1 cellular context compared by ENCODE assay signal in the genomic region with DNA sequence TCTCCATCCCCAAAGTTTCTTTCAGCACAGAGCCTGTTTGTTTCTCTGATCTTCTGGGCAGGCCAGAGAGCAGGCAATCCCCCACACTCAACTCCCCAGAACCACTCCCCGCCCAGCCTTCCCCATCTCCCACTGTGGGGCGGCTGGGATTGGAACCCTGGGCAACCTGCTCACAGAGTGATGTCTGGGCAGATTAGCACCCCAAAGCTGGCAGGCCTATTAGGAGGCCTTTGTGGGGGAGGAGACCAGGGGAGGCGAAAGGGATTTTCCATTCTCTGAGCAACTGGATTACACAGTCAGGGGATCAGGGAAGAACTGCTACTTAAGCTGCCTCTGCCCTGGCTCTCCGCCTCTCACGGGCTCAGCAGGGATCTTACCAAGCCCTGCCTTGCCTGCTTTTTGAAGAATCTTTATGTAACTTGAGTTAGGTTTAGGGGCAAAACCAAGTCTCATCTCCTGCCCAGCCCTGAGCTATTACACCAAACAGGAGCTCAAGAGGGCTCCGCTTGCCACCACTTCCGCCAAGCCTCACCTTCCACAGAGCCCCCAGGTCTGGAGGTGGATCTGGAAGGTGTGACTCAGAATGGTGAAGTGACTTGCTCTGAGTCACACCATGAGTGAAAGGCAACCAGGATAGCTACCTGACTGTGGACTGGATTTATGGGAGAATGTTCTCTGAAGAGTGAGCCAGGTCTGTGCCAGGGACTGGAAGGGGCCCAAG.
A peak's percentile ranks its signal among the peaks of the same experiment; 100 is the strongest.
TF ChIP-seq lines count a peak whose summit lies in the region.

No MANE protein-coding gene starts in this region.

TF ChIP-seq in HEK293, 187 proteins besides CTCF, POLR2A, EP300 and RAD21 (continued from another document and continues in another):
- no peak for TF ChIP-seq HOXD13 (CRISPR knock-in tag; IDR thresholded peaks at IDR 0.05; ENCODE audit: borderline replicate concordance)
- TF ChIP-seq ZNF175 (tag by site-specific recombination; IDR thresholded peaks at IDR 0.05), result no peak
- TF ChIP-seq ZSCAN23 (tag by site-specific recombination; IDR thresholded peaks at IDR 0.05), result no peak
- no peak for TF ChIP-seq ZNF677 (tag by site-specific recombination; IDR thresholded peaks at IDR 0.05)
- TF ChIP-seq ZNF138 (tag by site-specific recombination; IDR thresholded peaks at IDR 0.05; ENCODE audit: borderline replicate concordance), result no peak
- TF ChIP-seq ZNF324 (tag by site-specific recombination; IDR thresholded peaks at IDR 0.05), result no peak
- TF ChIP-seq ZNF544 (tag by site-specific recombination; IDR thresholded peaks at IDR 0.05), result no peak
- no peak for TF ChIP-seq ZFP37 (tag by site-specific recombination; IDR thresholded peaks at IDR 0.05)
- TF ChIP-seq, protein P1, sequence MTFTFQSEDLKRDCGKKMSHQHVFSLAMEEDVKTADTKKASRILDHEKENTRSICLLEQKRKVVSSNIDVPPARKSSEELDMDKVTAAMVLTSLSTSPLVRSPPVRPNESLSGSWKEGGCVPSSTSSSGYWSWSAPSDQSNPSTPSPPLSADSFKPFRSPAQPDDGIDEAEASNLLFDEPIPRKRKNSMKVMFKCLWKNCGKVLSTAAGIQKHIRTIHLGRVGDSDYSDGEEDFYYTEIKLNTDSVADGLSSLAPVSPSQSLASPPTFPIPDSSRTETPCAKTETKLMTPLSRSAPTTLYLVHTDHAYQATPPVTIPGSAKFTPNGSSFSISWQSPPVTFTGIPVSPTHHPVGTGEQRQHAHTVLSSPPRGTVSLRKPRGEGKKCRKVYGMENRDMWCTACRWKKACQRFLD (tag by site-specific recombination; IDR thresholded peaks at IDR 0.05), result no peak
- no peak for TF ChIP-seq ZNF114 (tag by site-specific recombination; IDR thresholded peaks at IDR 0.05)
- no peak for TF ChIP-seq SETDB1 (IDR thresholded peaks at IDR 0.05; ENCODE audit: insufficient read length, low read length)
- no peak for TF ChIP-seq ZBTB7A (tag by site-specific recombination; IDR thresholded peaks at IDR 0.05; ENCODE audit: low read depth)
- no peak for TF ChIP-seq GFI1B (tag by site-specific recombination; IDR thresholded peaks at IDR 0.05)
- no peak for TF ChIP-seq ZNF658 (tag by site-specific recombination; IDR thresholded peaks at IDR 0.05)
- TF ChIP-seq OVOL3 (tag by site-specific recombination; IDR thresholded peaks at IDR 0.05), result no peak
- no peak for TF ChIP-seq GLI2 (tag by site-specific recombination; IDR thresholded peaks at IDR 0.05; ENCODE audit: borderline replicate concordance, low read depth)
- TF ChIP-seq KLF1 (tag by site-specific recombination; IDR thresholded peaks at IDR 0.05), result no peak
- no peak for TF ChIP-seq ZNF707 (tag by site-specific recombination; IDR thresholded peaks at IDR 0.05)
- no peak for TF ChIP-seq ZNF174 (tag by site-specific recombination; IDR thresholded peaks at IDR 0.05)
- no peak for TF ChIP-seq ZBTB8A (tag by site-specific recombination; IDR thresholded peaks at IDR 0.05)
- no peak for TF ChIP-seq ZNF433 (tag by site-specific recombination; IDR thresholded peaks at IDR 0.05; ENCODE audit: low read depth)
- TF ChIP-seq, protein P2, sequence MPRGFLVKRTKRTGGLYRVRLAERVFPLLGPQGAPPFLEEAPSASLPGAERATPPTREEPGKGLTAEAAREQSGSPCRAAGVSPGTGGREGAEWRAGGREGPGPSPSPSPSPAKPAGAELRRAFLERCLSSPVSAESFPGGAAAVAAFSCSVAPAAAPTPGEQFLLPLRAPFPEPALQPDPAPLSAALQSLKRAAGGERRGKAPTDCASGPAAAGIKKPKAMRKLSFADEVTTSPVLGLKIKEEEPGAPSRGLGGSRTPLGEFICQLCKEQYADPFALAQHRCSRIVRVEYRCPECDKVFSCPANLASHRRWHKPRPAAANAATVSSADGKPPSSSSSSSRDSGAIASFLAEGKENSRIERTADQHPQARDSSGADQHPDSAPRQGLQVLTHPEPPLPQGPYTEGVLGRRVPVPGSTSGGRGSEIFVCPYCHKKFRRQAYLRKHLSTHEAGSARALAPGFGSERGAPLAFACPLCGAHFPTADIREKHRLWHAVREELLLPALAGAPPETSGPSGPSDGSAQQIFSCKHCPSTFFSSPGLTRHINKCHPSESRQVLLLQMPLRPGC (tag by site-specific recombination; IDR thresholded peaks at IDR 0.05), result no peak
- TF ChIP-seq ZNF585B (tag by site-specific recombination; IDR thresholded peaks at IDR 0.05), result no peak
- no peak for TF ChIP-seq ZNF2 (tag by site-specific recombination; IDR thresholded peaks at IDR 0.05)
- TF ChIP-seq ZNF701 (tag by site-specific recombination; IDR thresholded peaks at IDR 0.05), result no peak
- TF ChIP-seq ZNF239 (tag by site-specific recombination; IDR thresholded peaks at IDR 0.05), result no peak
- TF ChIP-seq ZNF416 (tag by site-specific recombination; IDR thresholded peaks at IDR 0.05), result no peak
- no peak for TF ChIP-seq ZNF311 (tag by site-specific recombination; IDR thresholded peaks at IDR 0.05; ENCODE audit: borderline replicate concordance)
- TF ChIP-seq SCRT2 (tag by site-specific recombination; IDR thresholded peaks at IDR 0.05), result no peak
- TF ChIP-seq ZNF211 (tag by site-specific recombination; IDR thresholded peaks at IDR 0.05; ENCODE audit: low read depth), result no peak
- TF ChIP-seq ZNF10 (tag by site-specific recombination; IDR thresholded peaks at IDR 0.05), result no peak
- TF ChIP-seq, protein P3, sequence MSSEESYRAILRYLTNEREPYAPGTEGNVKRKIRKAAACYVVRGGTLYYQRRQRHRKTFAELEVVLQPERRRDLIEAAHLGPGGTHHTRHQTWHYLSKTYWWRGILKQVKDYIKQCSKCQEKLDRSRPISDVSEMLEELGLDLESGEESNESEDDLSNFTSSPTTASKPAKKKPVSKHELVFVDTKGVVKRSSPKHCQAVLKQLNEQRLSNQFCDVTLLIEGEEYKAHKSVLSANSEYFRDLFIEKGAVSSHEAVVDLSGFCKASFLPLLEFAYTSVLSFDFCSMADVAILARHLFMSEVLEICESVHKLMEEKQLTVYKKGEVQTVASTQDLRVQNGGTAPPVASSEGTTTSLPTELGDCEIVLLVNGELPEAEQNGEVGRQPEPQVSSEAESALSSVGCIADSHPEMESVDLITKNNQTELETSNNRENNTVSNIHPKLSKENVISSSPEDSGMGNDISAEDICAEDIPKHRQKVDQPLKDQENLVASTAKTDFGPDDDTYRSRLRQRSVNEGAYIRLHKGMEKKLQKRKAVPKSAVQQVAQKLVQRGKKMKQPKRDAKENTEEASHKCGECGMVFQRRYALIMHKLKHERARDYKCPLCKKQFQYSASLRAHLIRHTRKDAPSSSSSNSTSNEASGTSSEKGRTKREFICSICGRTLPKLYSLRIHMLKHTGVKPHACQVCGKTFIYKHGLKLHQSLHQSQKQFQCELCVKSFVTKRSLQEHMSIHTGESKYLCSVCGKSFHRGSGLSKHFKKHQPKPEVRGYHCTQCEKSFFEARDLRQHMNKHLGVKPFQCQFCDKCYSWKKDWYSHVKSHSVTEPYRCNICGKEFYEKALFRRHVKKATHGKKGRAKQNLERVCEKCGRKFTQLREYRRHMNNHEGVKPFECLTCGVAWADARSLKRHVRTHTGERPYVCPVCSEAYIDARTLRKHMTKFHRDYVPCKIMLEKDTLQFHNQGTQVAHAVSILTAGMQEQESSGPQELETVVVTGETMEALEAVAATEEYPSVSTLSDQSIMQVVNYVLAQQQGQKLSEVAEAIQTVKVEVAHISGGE (tag by site-specific recombination; conservative IDR thresholded peaks at IDR 0.05; ENCODE audit: low read depth), result no peak
- no peak for TF ChIP-seq ZNF664 (tag by site-specific recombination; IDR thresholded peaks at IDR 0.05)
- TF ChIP-seq ZNF391 (tag by site-specific recombination; IDR thresholded peaks at IDR 0.05; ENCODE audit: borderline replicate concordance, low read depth), result no peak
- no peak for TF ChIP-seq KLF9 (tag by site-specific recombination; IDR thresholded peaks at IDR 0.05; ENCODE audit: low read depth)
- TF ChIP-seq ZFHX2 (tag by site-specific recombination; conservative IDR thresholded peaks at IDR 0.05), result peak; percentile 45
- TF ChIP-seq ZNF48 (tag by site-specific recombination; IDR thresholded peaks at IDR 0.05), result no peak
- TF ChIP-seq, protein P4, sequence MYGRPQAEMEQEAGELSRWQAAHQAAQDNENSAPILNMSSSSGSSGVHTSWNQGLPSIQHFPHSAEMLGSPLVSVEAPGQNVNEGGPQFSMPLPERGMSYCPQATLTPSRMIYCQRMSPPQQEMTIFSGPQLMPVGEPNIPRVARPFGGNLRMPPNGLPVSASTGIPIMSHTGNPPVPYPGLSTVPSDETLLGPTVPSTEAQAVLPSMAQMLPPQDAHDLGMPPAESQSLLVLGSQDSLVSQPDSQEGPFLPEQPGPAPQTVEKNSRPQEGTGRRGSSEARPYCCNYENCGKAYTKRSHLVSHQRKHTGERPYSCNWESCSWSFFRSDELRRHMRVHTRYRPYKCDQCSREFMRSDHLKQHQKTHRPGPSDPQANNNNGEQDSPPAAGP (tag by site-specific recombination; IDR thresholded peaks at IDR 0.05), result peak; percentile 23; the same call in 1 of the 2 replicates
- TF ChIP-seq ZNF37A (tag by site-specific recombination; IDR thresholded peaks at IDR 0.05), result no peak
- TF ChIP-seq, protein P5, sequence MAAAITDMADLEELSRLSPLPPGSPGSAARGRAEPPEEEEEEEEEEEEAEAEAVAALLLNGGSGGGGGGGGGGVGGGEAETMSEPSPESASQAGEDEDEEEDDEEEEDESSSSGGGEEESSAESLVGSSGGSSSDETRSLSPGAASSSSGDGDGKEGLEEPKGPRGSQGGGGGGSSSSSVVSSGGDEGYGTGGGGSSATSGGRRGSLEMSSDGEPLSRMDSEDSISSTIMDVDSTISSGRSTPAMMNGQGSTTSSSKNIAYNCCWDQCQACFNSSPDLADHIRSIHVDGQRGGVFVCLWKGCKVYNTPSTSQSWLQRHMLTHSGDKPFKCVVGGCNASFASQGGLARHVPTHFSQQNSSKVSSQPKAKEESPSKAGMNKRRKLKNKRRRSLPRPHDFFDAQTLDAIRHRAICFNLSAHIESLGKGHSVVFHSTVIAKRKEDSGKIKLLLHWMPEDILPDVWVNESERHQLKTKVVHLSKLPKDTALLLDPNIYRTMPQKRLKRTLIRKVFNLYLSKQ (tag by site-specific recombination; IDR thresholded peaks at IDR 0.05; ENCODE audit: borderline replicate concordance), result no peak
- TF ChIP-seq ZNF621 (tag by site-specific recombination; IDR thresholded peaks at IDR 0.05), result no peak
- TF ChIP-seq ZNF214 (tag by site-specific recombination; IDR thresholded peaks at IDR 0.05; ENCODE audit: borderline replicate concordance), result no peak
- TF ChIP-seq, protein P6, sequence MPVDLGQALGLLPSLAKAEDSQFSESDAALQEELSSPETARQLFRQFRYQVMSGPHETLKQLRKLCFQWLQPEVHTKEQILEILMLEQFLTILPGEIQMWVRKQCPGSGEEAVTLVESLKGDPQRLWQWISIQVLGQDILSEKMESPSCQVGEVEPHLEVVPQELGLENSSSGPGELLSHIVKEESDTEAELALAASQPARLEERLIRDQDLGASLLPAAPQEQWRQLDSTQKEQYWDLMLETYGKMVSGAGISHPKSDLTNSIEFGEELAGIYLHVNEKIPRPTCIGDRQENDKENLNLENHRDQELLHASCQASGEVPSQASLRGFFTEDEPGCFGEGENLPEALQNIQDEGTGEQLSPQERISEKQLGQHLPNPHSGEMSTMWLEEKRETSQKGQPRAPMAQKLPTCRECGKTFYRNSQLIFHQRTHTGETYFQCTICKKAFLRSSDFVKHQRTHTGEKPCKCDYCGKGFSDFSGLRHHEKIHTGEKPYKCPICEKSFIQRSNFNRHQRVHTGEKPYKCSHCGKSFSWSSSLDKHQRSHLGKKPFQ (tag by site-specific recombination; IDR thresholded peaks at IDR 0.05), result peak; percentile 87
- TF ChIP-seq KLF10 (tag by site-specific recombination; IDR thresholded peaks at IDR 0.05), result no peak
- TF ChIP-seq ZNF202 (tag by site-specific recombination; IDR thresholded peaks at IDR 0.05; ENCODE audit: borderline replicate concordance), result no peak
- TF ChIP-seq OSR2 (tag by site-specific recombination; IDR thresholded peaks at IDR 0.05), result peak; percentile 93
- TF ChIP-seq ZNF629 (tag by site-specific recombination; IDR thresholded peaks at IDR 0.05), result no peak
- no peak for TF ChIP-seq ZNF747 (tag by site-specific recombination; IDR thresholded peaks at IDR 0.05)
- TF ChIP-seq, protein P7, sequence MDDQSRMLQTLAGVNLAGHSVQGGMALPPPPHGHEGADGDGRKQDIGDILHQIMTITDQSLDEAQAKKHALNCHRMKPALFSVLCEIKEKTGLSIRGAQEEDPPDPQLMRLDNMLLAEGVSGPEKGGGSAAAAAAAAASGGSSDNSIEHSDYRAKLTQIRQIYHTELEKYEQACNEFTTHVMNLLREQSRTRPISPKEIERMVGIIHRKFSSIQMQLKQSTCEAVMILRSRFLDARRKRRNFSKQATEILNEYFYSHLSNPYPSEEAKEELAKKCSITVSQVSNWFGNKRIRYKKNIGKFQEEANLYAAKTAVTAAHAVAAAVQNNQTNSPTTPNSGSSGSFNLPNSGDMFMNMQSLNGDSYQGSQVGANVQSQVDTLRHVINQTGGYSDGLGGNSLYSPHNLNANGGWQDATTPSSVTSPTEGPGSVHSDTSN (CRISPR knock-in tag; IDR thresholded peaks at IDR 0.05), result no peak
- TF ChIP-seq SP7 (tag by site-specific recombination; IDR thresholded peaks at IDR 0.05), result peak; percentile 80
- peak; percentile 94 for TF ChIP-seq ZNF600 (tag by site-specific recombination; IDR thresholded peaks at IDR 0.05)
- no peak for TF ChIP-seq ZNF354C (tag by site-specific recombination; IDR thresholded peaks at IDR 0.05; ENCODE audit: borderline replicate concordance, low read depth)
- no peak for TF ChIP-seq ZNF529 (tag by site-specific recombination; IDR thresholded peaks at IDR 0.05; ENCODE audit: insufficient replicate concordance)
- TF ChIP-seq ZNF514 (tag by site-specific recombination; IDR thresholded peaks at IDR 0.05), result no peak
- no peak for TF ChIP-seq SALL2 (tag by site-specific recombination; IDR thresholded peaks at IDR 0.05; ENCODE audit: borderline replicate concordance)
- no peak for TF ChIP-seq ZFP3 (tag by site-specific recombination; IDR thresholded peaks at IDR 0.05; ENCODE audit: low read depth)
- TF ChIP-seq ZNF341 (tag by site-specific recombination; IDR thresholded peaks at IDR 0.05; ENCODE audit: low read depth), result peak; percentile 73
- no peak for TF ChIP-seq ZNF837 (tag by site-specific recombination; IDR thresholded peaks at IDR 0.05)
- peak; percentile 53; the same call in 1 of the 2 replicates for TF ChIP-seq WT1 (tag by site-specific recombination; IDR thresholded peaks at IDR 0.05)
- no peak for TF ChIP-seq ZNF555 (tag by site-specific recombination; conservative IDR thresholded peaks at IDR 0.05)
- no peak for TF ChIP-seq ZNF501 (tag by site-specific recombination; IDR thresholded peaks at IDR 0.05)
- no peak for TF ChIP-seq SP2 (tag by site-specific recombination; IDR thresholded peaks at IDR 0.05)
- TF ChIP-seq, protein P8, sequence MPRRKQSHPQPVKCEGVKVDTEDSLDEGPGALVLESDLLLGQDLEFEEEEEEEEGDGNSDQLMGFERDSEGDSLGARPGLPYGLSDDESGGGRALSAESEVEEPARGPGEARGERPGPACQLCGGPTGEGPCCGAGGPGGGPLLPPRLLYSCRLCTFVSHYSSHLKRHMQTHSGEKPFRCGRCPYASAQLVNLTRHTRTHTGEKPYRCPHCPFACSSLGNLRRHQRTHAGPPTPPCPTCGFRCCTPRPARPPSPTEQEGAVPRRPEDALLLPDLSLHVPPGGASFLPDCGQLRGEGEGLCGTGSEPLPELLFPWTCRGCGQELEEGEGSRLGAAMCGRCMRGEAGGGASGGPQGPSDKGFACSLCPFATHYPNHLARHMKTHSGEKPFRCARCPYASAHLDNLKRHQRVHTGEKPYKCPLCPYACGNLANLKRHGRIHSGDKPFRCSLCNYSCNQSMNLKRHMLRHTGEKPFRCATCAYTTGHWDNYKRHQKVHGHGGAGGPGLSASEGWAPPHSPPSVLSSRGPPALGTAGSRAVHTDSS (tag by site-specific recombination; IDR thresholded peaks at IDR 0.05), result no peak
